17 cellular contexts compared by ENCODE assay signal in the genomic region with DNA sequence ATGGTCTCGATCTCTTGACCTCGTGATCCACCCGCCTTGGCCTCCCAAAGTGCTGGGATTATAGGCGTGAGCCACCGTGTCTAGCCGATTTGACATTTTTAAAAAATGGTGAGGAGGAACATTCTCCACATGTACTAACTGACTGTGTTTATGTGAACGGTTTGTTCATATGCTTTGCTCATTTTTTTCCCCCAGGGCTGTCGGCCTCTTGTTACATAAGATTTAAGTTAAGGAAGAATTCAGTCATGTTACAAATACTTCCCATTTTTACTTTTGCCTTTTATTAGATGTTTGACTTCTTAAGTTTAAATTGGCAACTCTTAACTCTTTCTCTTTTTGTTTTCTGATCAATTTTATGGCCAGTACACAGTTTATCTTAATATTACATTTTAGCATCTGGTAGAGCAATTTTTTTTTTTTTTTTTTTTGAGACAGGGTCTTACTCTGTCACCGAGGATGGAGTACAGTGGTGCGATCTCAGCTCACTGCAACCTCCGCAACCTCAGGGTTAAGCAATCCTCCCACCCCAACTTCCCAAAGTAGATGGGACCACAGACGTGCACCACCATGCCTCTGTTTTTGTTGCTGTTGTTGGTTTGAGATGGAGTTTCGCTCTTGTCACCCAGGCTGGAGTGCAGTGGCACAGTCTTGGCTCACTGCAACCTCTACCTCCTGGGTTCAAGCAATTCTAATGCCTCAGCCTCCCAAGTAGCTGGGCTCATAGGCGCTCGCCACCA. TPM values are rescaled to one million over a fixed set of nuclear protein-coding genes. Genes with fewer than 3 reads are reported as not detected.
DNase-seq lines count a peak whose midpoint lies in the region; ATAC-seq, FAIRE-seq and TF ChIP-seq lines count a peak whose summit lies in the region.
"Had no signal": no experiment of that assay in that cellular context is flagged by ENCODE, and none has a peak within 500 bp of the region (broad histone marks: within the 10 kb centered on the region; RNA-seq: fewer than 3 reads in every experiment).

No MANE protein-coding gene starts in this region.

- peaks cover 63 to 69% of the 10 kb centered on the region in 2 donors for H3K36me3 Mint-ChIP-seq in CD14-positive monocyte
- peaks cover 4 to 65% (median 38%) of the 10 kb centered on the region in 5 donors for H3K36me3 Mint-ChIP-seq in naive thymus-derived CD4-positive, alpha-beta T cell
- H3K36me3 Mint-ChIP-seq in activated T-cell treated with anti-CD3 and anti-CD28 coated beads, Interleukin-2, amount 50 U/mL, for 24 hours (ENCODE audit: low read depth) = peaks cover 74% of the 10 kb centered on the region

- TF ChIP-seq CTCF in CD14-positive monocyte (IDR thresholded peaks at IDR 0.05) = no peak
- no peak for TF ChIP-seq CTCF in NB4 (IDR thresholded peaks at IDR 0.05; ENCODE audit: low read depth, low read length)
- no peak for TF ChIP-seq CTCF in D721Med (IDR thresholded peaks at IDR 0.05; ENCODE audit: insufficient read depth, missing control alignments)
- no peak for TF ChIP-seq CTCF in lower leg skin (IDR thresholded peaks at IDR 0.05)

- peak overlapping the region; percentile 88 to 98 (median 95) for H3K27ac Mint-ChIP-seq in CD14-positive monocyte
- H3K27ac Mint-ChIP-seq in naive thymus-derived CD4-positive, alpha-beta T cell = no peak overlapping the region
- no peak overlapping the region for H3K27ac Mint-ChIP-seq in activated T-cell treated with anti-CD3 and anti-CD28 coated beads, Interleukin-2, amount 50 U/mL, for 24 hours

- FAIRE-seq in D721Med (lab: Jason Lieb, UNC) = no peak
- FAIRE-seq: GM12892, K562 had no signal

- TF ChIP-seq POLR2A in NB4 (IDR thresholded peaks at IDR 0.05; ENCODE audit: extremely low read depth, insufficient read length) (no peak), lower leg skin (IDR thresholded peaks at IDR 0.05) (no peak)

- DNase-seq in CD14-positive monocyte (ENCODE audit: low spot score) (peak; percentile 62), NB4 (ENCODE audit: low read depth) (peak; percentile 92), SKM-1 treated with dmso at 0.1 percent for 144 hours (lab: John Stamatoyannopoulos, UW; ENCODE audit: unreplicated experiment) (peak; percentile 47), D721Med (ENCODE audit: insufficient read length, low spot score) (no peak), NCI-H69 (lab: John Stamatoyannopoulos, UW) (no peak), lower leg skin (ENCODE audit: low spot score in 2 of 2) (no peak)
- no peak for DNase-seq in naive thymus-derived CD4-positive, alpha-beta T cell
- DNase-seq in activated T-cell treated with anti-CD3 and anti-CD28 coated beads, Interleukin-2, amount 50 U/mL, for 24 hours = no peak
- DNase-seq: DMS153; GOT3; NCI-H1092 treated with DMSO at 0.1 percent for 48 hours; NCI-H526; NK-92 treated with Interleukin-12 subunit alpha and Interleukin-12 subunit beta, amount 100 ng/mL, for 24 hours; SHP77 had no signal

- intact Hi-C loops in CD14-positive monocyte (cut with micrococcal nuclease) (no loop called here), lower leg skin (cut with DNase I; ENCODE audit: low total_unique reads) (no loop called here)
- intact Hi-C loops in naive thymus-derived CD4-positive, alpha-beta T cell (cut with micrococcal nuclease) = no loop called here

- H3K4me1 ChIP-seq in naive thymus-derived CD4-positive, alpha-beta T cell (ENCODE audit: control insufficient read depth in 2 of 2, insufficient read depth in 2 of 2, low read length in 2 of 2) = no peaks in the 10 kb centered on the region

- CTCF ChIA-PET in naive thymus-derived CD4-positive, alpha-beta T cell (lab: Charles Lee) = no interaction called here

- H3K27me3 Mint-ChIP-seq in CD14-positive monocyte (ENCODE audit: low read depth in 3 of 3) = no peaks in the 10 kb centered on the region
- no peaks in the 10 kb centered on the region for H3K27me3 Mint-ChIP-seq in naive thymus-derived CD4-positive, alpha-beta T cell
- no peaks in the 10 kb centered on the region for H3K27me3 Mint-ChIP-seq in activated T-cell treated with anti-CD3 and anti-CD28 coated beads, Interleukin-2, amount 50 U/mL, for 24 hours

- peaks cover 0 to 2% (median 0%) of the 10 kb centered on the region in 7 donors for H3K9me3 Mint-ChIP-seq in CD14-positive monocyte
- no peaks in the 10 kb centered on the region for H3K9me3 Mint-ChIP-seq in naive thymus-derived CD4-positive, alpha-beta T cell
- no peaks in the 10 kb centered on the region for H3K9me3 Mint-ChIP-seq in activated T-cell treated with anti-CD3 and anti-CD28 coated beads, Interleukin-2, amount 50 U/mL, for 24 hours

- peak; percentile 64 for ATAC-seq in naive thymus-derived CD4-positive, alpha-beta T cell
- ATAC-seq: K562 had no signal

- peaks cover 0 to 31% (median 0%) of the 10 kb centered on the region in 3 experiments for H3K36me3 ChIP-seq in naive thymus-derived CD4-positive, alpha-beta T cell (ENCODE audit: control insufficient read depth in 2 of 3, insufficient read depth in 3 of 3, low read length in 3 of 3)

- no peak overlapping the region for H3K27ac ChIP-seq in naive thymus-derived CD4-positive, alpha-beta T cell (ENCODE audit: low read depth, low read length)
- H3K27ac ChIP-seq: BLaER1 had no signal

- H3K4me3 ChIP-seq in NB4 (ENCODE audit: low read depth, low read length) (peak overlapping the region; percentile 13), lower leg skin (ENCODE audit: low read depth, poor library complexity, severe bottlenecking) (no peak overlapping the region)
- no peak overlapping the region for H3K4me3 ChIP-seq in naive thymus-derived CD4-positive, alpha-beta T cell (ENCODE audit: low read length)
- H3K4me3 ChIP-seq: BLaER1, K562 had no signal

- 87 to 94% methylated on average over 15 of the region's 15 CpGs for whole genome bisulfite sequencing in lower leg skin, 2 donors

- H3K4me1 Mint-ChIP-seq in CD14-positive monocyte = peaks cover 82% of the 10 kb centered on the region
- peaks cover 6 to 15% (median 11%) of the 10 kb centered on the region in 7 donors for H3K4me1 Mint-ChIP-seq in naive thymus-derived CD4-positive, alpha-beta T cell
- peaks cover 14% of the 10 kb centered on the region for H3K4me1 Mint-ChIP-seq in activated T-cell treated with anti-CD3 and anti-CD28 coated beads, Interleukin-2, amount 50 U/mL, for 24 hours (ENCODE audit: low read depth)

- no peaks in the 10 kb centered on the region for H3K9me3 ChIP-seq in naive thymus-derived CD4-positive, alpha-beta T cell (ENCODE audit: control insufficient read depth in 2 of 3, low read length in 3 of 3)
- H3K9me3 ChIP-seq: BLaER1 had no signal

- POLR2A ChIA-PET in naive thymus-derived CD4-positive, alpha-beta T cell (lab: Charles Lee) = interaction anchor here (0.6 kb wide), 1 partner anchor 175 kb away, joined by 3 read pairs; no protein-coding TSS in a partner anchor

- H3K27me3 ChIP-seq in naive thymus-derived CD4-positive, alpha-beta T cell (ENCODE audit: control insufficient read depth in 2 of 2, insufficient read depth in 2 of 2, low read length in 2 of 2) = no peaks in the 10 kb centered on the region
- H3K27me3 ChIP-seq: BLaER1 had no signal

- peak overlapping the region; percentile 64 to 67 for H3K4me3 Mint-ChIP-seq in CD14-positive monocyte
- H3K4me3 Mint-ChIP-seq in naive thymus-derived CD4-positive, alpha-beta T cell = no peak overlapping the region
- no peak overlapping the region for H3K4me3 Mint-ChIP-seq in activated T-cell treated with anti-CD3 and anti-CD28 coated beads, Interleukin-2, amount 50 U/mL, for 24 hours

RNA-seq across cellular contexts. Expression of a gene that starts 9.6 kb away (rescaled TPM):
- polyA plus RNA-seq in CD14-positive monocyte = 100 to 1,000 TPM; 203 to 274 TPM
- 10 to 100 TPM; 24.4 to 62.8 (median 35.2) TPM for total RNA-seq in naive thymus-derived CD4-positive, alpha-beta T cell
- 10 to 100 TPM; 39.5 to 48.2 TPM for polyA plus RNA-seq in naive thymus-derived CD4-positive, alpha-beta T cell
- 10 to 100 TPM; 42.6 to 64.1 (median 50.1) TPM for total RNA-seq in lower leg skin

Comparison
In these comparisons a context has a peak if more than half of its experiments do, and no peak if none do; other contexts are left out.
1. DNase-seq: peak in CD14-positive monocyte (single experiment), NB4 (single experiment) and SKM-1 treated with dmso at 0.1 percent for 144 hours (single experiment); none in naive thymus-derived CD4-positive, alpha-beta T cell (0 of 9), D721Med (single experiment), NCI-H69 (single experiment), activated T-cell treated with anti-CD3 and anti-CD28 coated beads, Interleukin-2, amount 50 U/mL, for 24 hours (single experiment) and lower leg skin (0 of 2).
2. H3K27ac Mint-ChIP-seq: peak in CD14-positive monocyte (7 of 7); none in naive thymus-derived CD4-positive, alpha-beta T cell (0 of 9) and activated T-cell treated with anti-CD3 and anti-CD28 coated beads, Interleukin-2, amount 50 U/mL, for 24 hours (single experiment).
3. H3K4me3 Mint-ChIP-seq: peak in CD14-positive monocyte (2 of 2); none in naive thymus-derived CD4-positive, alpha-beta T cell (0 of 10) and activated T-cell treated with anti-CD3 and anti-CD28 coated beads, Interleukin-2, amount 50 U/mL, for 24 hours (single experiment).